Comparison of ENCODE assay signal across 9 cellular contexts in genomic region chr5:152349683-152350526, GRCh38. TPM values are rescaled to one million over a fixed set of nuclear protein-coding genes. Genes with fewer than 3 reads are reported as not detected.
DNase-seq lines count a peak whose midpoint lies in the region; ATAC-seq and TF ChIP-seq lines count a peak whose summit lies in the region.
"Had no signal": no experiment of that assay in that cellular context is flagged by ENCODE, and none has a peak within 500 bp of the region (broad histone marks: within the 10 kb centered on the region; RNA-seq: fewer than 3 reads in every experiment).

No MANE protein-coding gene starts in this region.

- peak; percentile 92 for TF ChIP-seq CTCF in astrocyte of the cerebellum (IDR thresholded peaks at IDR 0.05; ENCODE audit: low read depth, low read length, missing control alignments)

- peak; percentile 95 for ATAC-seq in GM18867 (IDR thresholded peaks at IDR 0.05; ENCODE audit: unreplicated experiment)
- peak; percentile 77 for ATAC-seq in HG03060 (IDR thresholded peaks at IDR 0.05; ENCODE audit: low read depth, unreplicated experiment)
- ATAC-seq in stimulated activated naive CD8-positive, alpha-beta T cell treated with anti-CD3 and anti-CD28 coated beads, Interleukin-15, amount 100 ng/mL, for 72 hours, result peak; percentile 60

- no peak overlapping the region for H3K4me3 ChIP-seq in astrocyte of the cerebellum (ENCODE audit: low read depth, low read length)

- peaks cover 7% of the 10 kb centered on the region for H3K27me3 Mint-ChIP-seq in stimulated activated naive CD8-positive, alpha-beta T cell treated with anti-CD3 and anti-CD28 coated beads, Interleukin-15, amount 100 ng/mL, for 72 hours

- H3K9me3 Mint-ChIP-seq in stimulated activated naive CD8-positive, alpha-beta T cell treated with anti-CD3 and anti-CD28 coated beads, Interleukin-15, amount 100 ng/mL, for 72 hours, result peaks cover 0 to 6% of the 10 kb centered on the region in 2 donors

- DNase-seq in COLO829 (ENCODE audit: low spot score) (peak; percentile 2), NCI-H69 (lab: John Stamatoyannopoulos, UW) (peak; percentile 62), astrocyte of the cerebellum (ENCODE audit: low read depth) (peak; percentile 8), inferior parietal cortex (ENCODE audit: extremely low spot score) (peak; percentile 71), occipital lobe (lab: John Stamatoyannopoulos, UW) (no peak)
- peak; percentile 13 to 18 for DNase-seq in stimulated activated naive CD8-positive, alpha-beta T cell treated with anti-CD3 and anti-CD28 coated beads, Interleukin-15, amount 100 ng/mL, for 72 hours

- H3K27ac Mint-ChIP-seq in stimulated activated naive CD8-positive, alpha-beta T cell treated with anti-CD3 and anti-CD28 coated beads, Interleukin-15, amount 100 ng/mL, for 72 hours, result no peak overlapping the region
- H3K27ac Mint-ChIP-seq: T-cell had no signal

- H3K4me3 Mint-ChIP-seq in stimulated activated naive CD8-positive, alpha-beta T cell treated with anti-CD3 and anti-CD28 coated beads, Interleukin-15, amount 100 ng/mL, for 72 hours, result no peak overlapping the region
- H3K4me3 Mint-ChIP-seq: T-cell had no signal

- no peaks in the 10 kb centered on the region for H3K4me1 Mint-ChIP-seq in stimulated activated naive CD8-positive, alpha-beta T cell treated with anti-CD3 and anti-CD28 coated beads, Interleukin-15, amount 100 ng/mL, for 72 hours
- H3K4me1 Mint-ChIP-seq: T-cell had no signal

- in situ Hi-C loops in astrocyte of the cerebellum (cut with HindIII; ENCODE audit: low sequenced_read_pairs), result no loop called here

RNA-seq across cellular contexts. Expression of gene NMUR2, which starts 55.2 kb away (rescaled TPM):
- total RNA-seq in occipital lobe, result not detected
- total RNA-seq: T-cell had no signal
